Comparison of ENCODE assay signal across 1 cellular context in the genomic region with DNA sequence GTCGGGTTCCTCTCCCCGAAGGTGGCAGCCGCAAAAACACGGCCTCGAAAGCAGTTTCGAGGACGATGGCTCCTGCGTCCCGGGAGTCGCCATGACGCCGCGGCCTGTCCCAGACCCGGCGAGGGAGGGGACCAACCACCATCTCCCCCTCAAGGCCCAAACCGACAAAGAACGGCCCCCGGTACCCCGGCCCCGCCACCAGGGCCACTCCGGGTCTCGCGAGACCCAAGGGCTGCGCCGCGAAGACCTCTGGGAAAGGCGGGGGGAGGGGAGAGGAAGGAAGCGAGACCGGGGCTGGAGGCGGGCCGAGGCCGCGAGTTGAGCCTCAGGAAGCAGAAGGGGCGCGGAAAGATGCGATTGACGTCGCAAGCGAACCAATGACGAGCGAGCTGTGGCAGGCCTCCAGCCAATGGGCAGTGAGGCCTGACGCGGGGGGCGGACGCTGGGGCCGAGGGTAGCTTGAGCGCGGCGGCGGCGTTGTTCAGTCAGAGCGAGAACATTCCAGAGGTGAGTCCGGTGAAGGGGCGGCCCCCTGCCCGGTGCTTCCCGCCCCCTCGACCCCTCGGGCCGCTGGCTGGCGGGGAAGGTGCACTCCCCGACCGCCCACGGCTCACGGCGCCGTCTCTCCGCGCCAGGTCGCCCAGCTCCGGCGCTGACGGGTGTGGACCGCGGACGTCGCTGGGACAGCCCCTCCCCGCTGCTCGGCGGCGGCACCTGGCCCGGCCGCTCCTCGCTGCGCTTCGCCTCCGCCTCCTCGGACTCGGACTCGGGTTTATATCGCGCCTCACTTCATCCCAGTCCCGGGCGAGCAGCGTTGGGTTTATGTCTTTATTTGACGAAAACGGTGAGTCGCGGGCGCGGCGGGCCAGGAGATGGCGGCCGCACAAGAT.
A peak's percentile ranks its signal among the peaks of the same experiment; 100 is the strongest.
TF ChIP-seq lines count a peak whose summit lies in the region.

Gene EIF5 (plus strand): TSS at position 484 of the 890 bp plus-strand sequence. CDS start 1,624 bp downstream, outside the sequence.

TF ChIP-seq in WTC11, 78 proteins besides CTCF, POLR2A, EP300 and RAD21 (continued from another document and continues in another):
- TF ChIP-seq, protein P1, sequence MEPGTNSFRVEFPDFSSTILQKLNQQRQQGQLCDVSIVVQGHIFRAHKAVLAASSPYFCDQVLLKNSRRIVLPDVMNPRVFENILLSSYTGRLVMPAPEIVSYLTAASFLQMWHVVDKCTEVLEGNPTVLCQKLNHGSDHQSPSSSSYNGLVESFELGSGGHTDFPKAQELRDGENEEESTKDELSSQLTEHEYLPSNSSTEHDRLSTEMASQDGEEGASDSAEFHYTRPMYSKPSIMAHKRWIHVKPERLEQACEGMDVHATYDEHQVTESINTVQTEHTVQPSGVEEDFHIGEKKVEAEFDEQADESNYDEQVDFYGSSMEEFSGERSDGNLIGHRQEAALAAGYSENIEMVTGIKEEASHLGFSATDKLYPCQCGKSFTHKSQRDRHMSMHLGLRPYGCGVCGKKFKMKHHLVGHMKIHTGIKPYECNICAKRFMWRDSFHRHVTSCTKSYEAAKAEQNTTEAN (CRISPR knock-in tag; IDR thresholded peaks at IDR 0.05) = peak; percentile 33; the same call in 1 of the 2 replicates
- TF ChIP-seq TCF7 (CRISPR knock-in tag; IDR thresholded peaks at IDR 0.05; ENCODE audit: low read depth) (0 out of 2 replicates have a peak, but pooled peaks have one; percentile 46), AR (CRISPR knock-in tag; IDR thresholded peaks at IDR 0.05) (peak; percentile 18; the same call in 1 of the 2 replicates), GRHL2 (CRISPR knock-in tag; IDR thresholded peaks at IDR 0.05; ENCODE audit: insufficient replicate concordance, severe bottlenecking) (no peak), ZNF219 (CRISPR knock-in tag; IDR thresholded peaks at IDR 0.05; ENCODE audit: borderline replicate concordance) (peak; percentile 67; the same call in 1 of the 2 replicates), OVOL2 (CRISPR knock-in tag; IDR thresholded peaks at IDR 0.05; ENCODE audit: borderline replicate concordance) (peak; percentile 40; the same call in 1 of the 2 replicates), JUN (CRISPR knock-in tag; IDR thresholded peaks at IDR 0.05) (peak; percentile 52; the same call in 1 of the 2 replicates), TEAD4 (CRISPR knock-in tag; IDR thresholded peaks at IDR 0.05) (no peak), ESRRA (CRISPR knock-in tag; IDR thresholded peaks at IDR 0.05; ENCODE audit: borderline replicate concordance) (peak; percentile 69), TP53 (CRISPR knock-in tag; IDR thresholded peaks at IDR 0.05) (no peak; the same call in 1 of the 2 replicates), TEAD1 (CRISPR knock-in tag; IDR thresholded peaks at IDR 0.05) (peak; percentile 95), CREB1 (CRISPR knock-in tag; IDR thresholded peaks at IDR 0.05) (no peak), ERG (CRISPR knock-in tag; IDR thresholded peaks at IDR 0.05) (0 out of 2 replicates have a peak, but pooled peaks have one; percentile 29), ZNF396 (CRISPR knock-in tag; IDR thresholded peaks at IDR 0.05; ENCODE audit: borderline replicate concordance) (no peak), MYBL2 (CRISPR knock-in tag; IDR thresholded peaks at IDR 0.05) (peak; percentile 73; the same call in 1 of the 2 replicates), MAX (CRISPR knock-in tag; IDR thresholded peaks at IDR 0.05) (peak; percentile 62), NFE2L1 (CRISPR knock-in tag; IDR thresholded peaks at IDR 0.05) (peak; percentile 8; the same call in 1 of the 2 replicates), E2F5 (CRISPR knock-in tag; IDR thresholded peaks at IDR 0.05) (0 out of 2 replicates have a peak, but pooled peaks have one; percentile 33), NFATC4 (CRISPR knock-in tag; IDR thresholded peaks at IDR 0.05) (peak; percentile 82), ZNF138 (CRISPR knock-in tag; conservative IDR thresholded peaks at IDR 0.05) (no peak), CREM (CRISPR knock-in tag; IDR thresholded peaks at IDR 0.05) (peak; percentile 52; the same call in 1 of the 2 replicates), JAZF1 (CRISPR knock-in tag; IDR thresholded peaks at IDR 0.05) (no peak), ZNF263 (CRISPR knock-in tag; IDR thresholded peaks at IDR 0.05; ENCODE audit: low read depth) (peak; percentile 41; the same call in 1 of the 2 replicates), FOXJ3 (CRISPR knock-in tag; IDR thresholded peaks at IDR 0.05; ENCODE audit: borderline replicate concordance) (no peak), SMAD3 (CRISPR knock-in tag; IDR thresholded peaks at IDR 0.05; ENCODE audit: borderline replicate concordance) (no peak), SP1 (CRISPR knock-in tag; conservative IDR thresholded peaks at IDR 0.05) (peak; percentile 96), CDX4 (CRISPR knock-in tag; IDR thresholded peaks at IDR 0.05; ENCODE audit: borderline replicate concordance) (no peak)
- TF ChIP-seq, protein P2, sequence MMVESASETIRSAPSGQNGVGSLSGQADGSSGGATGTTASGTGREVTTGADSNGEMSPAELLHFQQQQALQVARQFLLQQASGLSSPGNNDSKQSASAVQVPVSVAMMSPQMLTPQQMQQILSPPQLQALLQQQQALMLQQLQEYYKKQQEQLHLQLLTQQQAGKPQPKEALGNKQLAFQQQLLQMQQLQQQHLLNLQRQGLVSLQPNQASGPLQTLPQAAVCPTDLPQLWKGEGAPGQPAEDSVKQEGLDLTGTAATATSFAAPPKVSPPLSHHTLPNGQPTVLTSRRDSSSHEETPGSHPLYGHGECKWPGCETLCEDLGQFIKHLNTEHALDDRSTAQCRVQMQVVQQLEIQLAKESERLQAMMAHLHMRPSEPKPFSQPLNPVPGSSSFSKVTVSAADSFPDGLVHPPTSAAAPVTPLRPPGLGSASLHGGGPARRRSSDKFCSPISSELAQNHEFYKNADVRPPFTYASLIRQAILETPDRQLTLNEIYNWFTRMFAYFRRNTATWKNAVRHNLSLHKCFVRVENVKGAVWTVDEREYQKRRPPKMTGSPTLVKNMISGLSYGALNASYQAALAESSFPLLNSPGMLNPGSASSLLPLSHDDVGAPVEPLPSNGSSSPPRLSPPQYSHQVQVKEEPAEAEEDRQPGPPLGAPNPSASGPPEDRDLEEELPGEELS (CRISPR knock-in tag; IDR thresholded peaks at IDR 0.05) = peak; percentile 86
- TF ChIP-seq, protein P3, sequence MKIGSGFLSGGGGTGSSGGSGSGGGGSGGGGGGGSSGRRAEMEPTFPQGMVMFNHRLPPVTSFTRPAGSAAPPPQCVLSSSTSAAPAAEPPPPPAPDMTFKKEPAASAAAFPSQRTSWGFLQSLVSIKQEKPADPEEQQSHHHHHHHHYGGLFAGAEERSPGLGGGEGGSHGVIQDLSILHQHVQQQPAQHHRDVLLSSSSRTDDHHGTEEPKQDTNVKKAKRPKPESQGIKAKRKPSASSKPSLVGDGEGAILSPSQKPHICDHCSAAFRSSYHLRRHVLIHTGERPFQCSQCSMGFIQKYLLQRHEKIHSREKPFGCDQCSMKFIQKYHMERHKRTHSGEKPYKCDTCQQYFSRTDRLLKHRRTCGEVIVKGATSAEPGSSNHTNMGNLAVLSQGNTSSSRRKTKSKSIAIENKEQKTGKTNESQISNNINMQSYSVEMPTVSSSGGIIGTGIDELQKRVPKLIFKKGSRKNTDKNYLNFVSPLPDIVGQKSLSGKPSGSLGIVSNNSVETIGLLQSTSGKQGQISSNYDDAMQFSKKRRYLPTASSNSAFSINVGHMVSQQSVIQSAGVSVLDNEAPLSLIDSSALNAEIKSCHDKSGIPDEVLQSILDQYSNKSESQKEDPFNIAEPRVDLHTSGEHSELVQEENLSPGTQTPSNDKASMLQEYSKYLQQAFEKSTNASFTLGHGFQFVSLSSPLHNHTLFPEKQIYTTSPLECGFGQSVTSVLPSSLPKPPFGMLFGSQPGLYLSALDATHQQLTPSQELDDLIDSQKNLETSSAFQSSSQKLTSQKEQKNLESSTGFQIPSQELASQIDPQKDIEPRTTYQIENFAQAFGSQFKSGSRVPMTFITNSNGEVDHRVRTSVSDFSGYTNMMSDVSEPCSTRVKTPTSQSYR (CRISPR knock-in tag; IDR thresholded peaks at IDR 0.05) = peak; percentile 95
- TF ChIP-seq, protein P4, sequence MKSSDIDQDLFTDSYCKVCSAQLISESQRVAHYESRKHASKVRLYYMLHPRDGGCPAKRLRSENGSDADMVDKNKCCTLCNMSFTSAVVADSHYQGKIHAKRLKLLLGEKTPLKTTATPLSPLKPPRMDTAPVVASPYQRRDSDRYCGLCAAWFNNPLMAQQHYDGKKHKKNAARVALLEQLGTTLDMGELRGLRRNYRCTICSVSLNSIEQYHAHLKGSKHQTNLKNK (CRISPR knock-in tag; IDR thresholded peaks at IDR 0.05) = no peak
- TF ChIP-seq, protein P5, sequence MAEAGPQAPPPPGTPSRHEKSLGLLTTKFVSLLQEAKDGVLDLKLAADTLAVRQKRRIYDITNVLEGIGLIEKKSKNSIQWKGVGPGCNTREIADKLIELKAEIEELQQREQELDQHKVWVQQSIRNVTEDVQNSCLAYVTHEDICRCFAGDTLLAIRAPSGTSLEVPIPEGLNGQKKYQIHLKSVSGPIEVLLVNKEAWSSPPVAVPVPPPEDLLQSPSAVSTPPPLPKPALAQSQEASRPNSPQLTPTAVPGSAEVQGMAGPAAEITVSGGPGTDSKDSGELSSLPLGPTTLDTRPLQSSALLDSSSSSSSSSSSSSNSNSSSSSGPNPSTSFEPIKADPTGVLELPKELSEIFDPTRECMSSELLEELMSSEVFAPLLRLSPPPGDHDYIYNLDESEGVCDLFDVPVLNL (CRISPR knock-in tag; IDR thresholded peaks at IDR 0.05; ENCODE audit: borderline replicate concordance, low read depth) = no peak
- TF ChIP-seq, protein P6, sequence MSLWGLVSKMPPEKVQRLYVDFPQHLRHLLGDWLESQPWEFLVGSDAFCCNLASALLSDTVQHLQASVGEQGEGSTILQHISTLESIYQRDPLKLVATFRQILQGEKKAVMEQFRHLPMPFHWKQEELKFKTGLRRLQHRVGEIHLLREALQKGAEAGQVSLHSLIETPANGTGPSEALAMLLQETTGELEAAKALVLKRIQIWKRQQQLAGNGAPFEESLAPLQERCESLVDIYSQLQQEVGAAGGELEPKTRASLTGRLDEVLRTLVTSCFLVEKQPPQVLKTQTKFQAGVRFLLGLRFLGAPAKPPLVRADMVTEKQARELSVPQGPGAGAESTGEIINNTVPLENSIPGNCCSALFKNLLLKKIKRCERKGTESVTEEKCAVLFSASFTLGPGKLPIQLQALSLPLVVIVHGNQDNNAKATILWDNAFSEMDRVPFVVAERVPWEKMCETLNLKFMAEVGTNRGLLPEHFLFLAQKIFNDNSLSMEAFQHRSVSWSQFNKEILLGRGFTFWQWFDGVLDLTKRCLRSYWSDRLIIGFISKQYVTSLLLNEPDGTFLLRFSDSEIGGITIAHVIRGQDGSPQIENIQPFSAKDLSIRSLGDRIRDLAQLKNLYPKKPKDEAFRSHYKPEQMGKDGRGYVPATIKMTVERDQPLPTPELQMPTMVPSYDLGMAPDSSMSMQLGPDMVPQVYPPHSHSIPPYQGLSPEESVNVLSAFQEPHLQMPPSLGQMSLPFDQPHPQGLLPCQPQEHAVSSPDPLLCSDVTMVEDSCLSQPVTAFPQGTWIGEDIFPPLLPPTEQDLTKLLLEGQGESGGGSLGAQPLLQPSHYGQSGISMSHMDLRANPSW (CRISPR knock-in tag; conservative IDR thresholded peaks at IDR 0.05; ENCODE audit: low read depth) = no peak
- TF ChIP-seq, protein P7, sequence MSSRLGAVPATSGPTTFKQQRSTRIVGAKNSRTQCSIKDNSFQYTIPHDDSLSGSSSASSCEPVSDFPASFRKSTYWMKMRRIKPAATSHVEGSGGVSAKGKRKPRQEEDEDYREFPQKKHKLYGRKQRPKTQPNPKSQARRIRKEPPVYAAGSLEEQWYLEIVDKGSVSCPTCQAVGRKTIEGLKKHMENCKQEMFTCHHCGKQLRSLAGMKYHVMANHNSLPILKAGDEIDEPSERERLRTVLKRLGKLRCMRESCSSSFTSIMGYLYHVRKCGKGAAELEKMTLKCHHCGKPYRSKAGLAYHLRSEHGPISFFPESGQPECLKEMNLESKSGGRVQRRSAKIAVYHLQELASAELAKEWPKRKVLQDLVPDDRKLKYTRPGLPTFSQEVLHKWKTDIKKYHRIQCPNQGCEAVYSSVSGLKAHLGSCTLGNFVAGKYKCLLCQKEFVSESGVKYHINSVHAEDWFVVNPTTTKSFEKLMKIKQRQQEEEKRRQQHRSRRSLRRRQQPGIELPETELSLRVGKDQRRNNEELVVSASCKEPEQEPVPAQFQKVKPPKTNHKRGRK (CRISPR knock-in tag; IDR thresholded peaks at IDR 0.05; ENCODE audit: borderline replicate concordance) = no peak
